In genomic region chr4:81214518-81215218, GRCh38 we compare ENCODE assay signal across 8 cellular contexts. TPM values are rescaled to one million over a fixed set of nuclear protein-coding genes. Genes with fewer than 3 reads are reported as not detected.
A peak's percentile ranks its signal among the peaks of the same experiment; 100 is the strongest.
DNase-seq lines count a peak whose midpoint lies in the region; ATAC-seq lines count a peak whose summit lies in the region.

No MANE protein-coding gene starts in this region.

- H3K27me3 Mint-ChIP-seq in activated CD4-positive, alpha-beta T cell treated with anti-CD3 and anti-CD28 coated beads, Interleukin-2, amount 10 ng/mL, durations not matched to agents 24 days and 14 days: peaks cover 43% of the 10 kb centered on the region
- H3K27me3 Mint-ChIP-seq in activated naive CD8-positive, alpha-beta T cell treated with anti-CD3 and anti-CD28 coated beads, Interleukin-2, amount 10 ng/mL, durations not matched to agents 7 days and 5 days: peaks cover 35% of the 10 kb centered on the region
- H3K27me3 Mint-ChIP-seq in stimulated activated memory B cell treated with anti-CD40 and anti-IgM and Interleukin-4, amounts not matched to agents 10 μg/mL and 1 μg/mL and 100 μg/mL, for 72 hours: peaks cover 20% of the 10 kb centered on the region

- no peaks in the 10 kb centered on the region for H3K9me3 Mint-ChIP-seq in activated CD4-positive, alpha-beta T cell treated with anti-CD3 and anti-CD28 coated beads, Interleukin-2, amount 10 ng/mL, durations not matched to agents 24 days and 14 days
- no peaks in the 10 kb centered on the region for H3K9me3 Mint-ChIP-seq in activated naive CD8-positive, alpha-beta T cell treated with anti-CD3 and anti-CD28 coated beads, Interleukin-2, amount 10 ng/mL, durations not matched to agents 7 days and 5 days
- peaks cover 2% of the 10 kb centered on the region for H3K9me3 Mint-ChIP-seq in stimulated activated memory B cell treated with anti-CD40 and anti-IgM and Interleukin-4, amounts not matched to agents 10 μg/mL and 1 μg/mL and 100 μg/mL, for 72 hours

- POLR2A ChIA-PET in activated naive CD8-positive, alpha-beta T cell treated with anti-CD3 and anti-CD28 coated beads, Interleukin-2, amount 10 ng/mL, durations not matched to agents 7 days and 5 days (lab: Charles Lee): no interaction called here

- H3K4me3 ChIP-seq in iPS-18c (ENCODE audit: insufficient read depth, low read depth, low read length): peak overlapping the region; percentile 67

- no peak overlapping the region for H3K27ac Mint-ChIP-seq in activated CD4-positive, alpha-beta T cell treated with anti-CD3 and anti-CD28 coated beads, Interleukin-2, amount 10 ng/mL, durations not matched to agents 24 days and 14 days
- H3K27ac Mint-ChIP-seq in activated naive CD8-positive, alpha-beta T cell treated with anti-CD3 and anti-CD28 coated beads, Interleukin-2, amount 10 ng/mL, durations not matched to agents 7 days and 5 days: no peak overlapping the region
- H3K27ac Mint-ChIP-seq in stimulated activated memory B cell treated with anti-CD40 and anti-IgM and Interleukin-4, amounts not matched to agents 10 μg/mL and 1 μg/mL and 100 μg/mL, for 72 hours: no peak overlapping the region

- H3K36me3 Mint-ChIP-seq in activated CD4-positive, alpha-beta T cell treated with anti-CD3 and anti-CD28 coated beads, Interleukin-2, amount 10 ng/mL, durations not matched to agents 24 days and 14 days (ENCODE audit: low read depth): no peaks in the 10 kb centered on the region
- no peaks in the 10 kb centered on the region for H3K36me3 Mint-ChIP-seq in activated naive CD8-positive, alpha-beta T cell treated with anti-CD3 and anti-CD28 coated beads, Interleukin-2, amount 10 ng/mL, durations not matched to agents 7 days and 5 days
- H3K36me3 Mint-ChIP-seq in stimulated activated memory B cell treated with anti-CD40 and anti-IgM and Interleukin-4, amounts not matched to agents 10 μg/mL and 1 μg/mL and 100 μg/mL, for 72 hours: no peaks in the 10 kb centered on the region

- DNase-seq in activated CD4-positive, alpha-beta T cell treated with anti-CD3 and anti-CD28 coated beads, Interleukin-2, amount 10 ng/mL, durations not matched to agents 24 days and 14 days: peak; percentile 55
- DNase-seq in activated CD4-positive, alpha-beta T cell treated with anti-CD3 and anti-CD28 coated beads for 4 hours: no peak
- peak; percentile 38 for DNase-seq in activated naive CD8-positive, alpha-beta T cell treated with anti-CD3 and anti-CD28 coated beads, Interleukin-2, amount 10 ng/mL, durations not matched to agents 7 days and 5 days
- DNase-seq in 8988T: no peak
- DNase-seq in NCI-H2196 treated with DMSO at 0.1 percent for 48 hours (lab: John Stamatoyannopoulos, UW; ENCODE audit: unreplicated experiment): no peak
- no peak for DNase-seq in NCI-H1436 (lab: John Stamatoyannopoulos, UW)

- peak overlapping the region; percentile 77 for H3K4me3 Mint-ChIP-seq in activated CD4-positive, alpha-beta T cell treated with anti-CD3 and anti-CD28 coated beads, Interleukin-2, amount 10 ng/mL, durations not matched to agents 24 days and 14 days
- no peak overlapping the region for H3K4me3 Mint-ChIP-seq in activated naive CD8-positive, alpha-beta T cell treated with anti-CD3 and anti-CD28 coated beads, Interleukin-2, amount 10 ng/mL, durations not matched to agents 7 days and 5 days
- peak overlapping the region; percentile 40 for H3K4me3 Mint-ChIP-seq in stimulated activated memory B cell treated with anti-CD40 and anti-IgM and Interleukin-4, amounts not matched to agents 10 μg/mL and 1 μg/mL and 100 μg/mL, for 72 hours

- peak; percentile 42 for ATAC-seq in activated naive CD8-positive, alpha-beta T cell treated with anti-CD3 and anti-CD28 coated beads, Interleukin-2, amount 10 ng/mL, durations not matched to agents 7 days and 5 days (ENCODE audit: low read depth)
- ATAC-seq in stimulated activated memory B cell treated with anti-CD40 and anti-IgM and Interleukin-4, amounts not matched to agents 10 μg/mL and 1 μg/mL and 100 μg/mL, for 72 hours: peak; percentile 48

- peaks cover 6% of the 10 kb centered on the region for H3K4me1 Mint-ChIP-seq in activated CD4-positive, alpha-beta T cell treated with anti-CD3 and anti-CD28 coated beads, Interleukin-2, amount 10 ng/mL, durations not matched to agents 24 days and 14 days
- peaks cover 8% of the 10 kb centered on the region for H3K4me1 Mint-ChIP-seq in activated naive CD8-positive, alpha-beta T cell treated with anti-CD3 and anti-CD28 coated beads, Interleukin-2, amount 10 ng/mL, durations not matched to agents 7 days and 5 days
- peaks cover 4% of the 10 kb centered on the region for H3K4me1 Mint-ChIP-seq in stimulated activated memory B cell treated with anti-CD40 and anti-IgM and Interleukin-4, amounts not matched to agents 10 μg/mL and 1 μg/mL and 100 μg/mL, for 72 hours

- H3K9me3 ChIP-seq in iPS-18c (ENCODE audit: control insufficient read depth, insufficient read depth, low read length): peaks cover 4% of the 10 kb centered on the region

- intact Hi-C loops in activated CD4-positive, alpha-beta T cell treated with anti-CD3 and anti-CD28 coated beads, Interleukin-2, amount 10 ng/mL, durations not matched to agents 24 days and 14 days (cut with micrococcal nuclease): no loop called here

RNA-seq across cellular contexts. Expression of gene PRKG2, which starts 0.4 kb away (rescaled TPM):
- total RNA-seq in activated CD4-positive, alpha-beta T cell treated with anti-CD3 and anti-CD28 coated beads, Interleukin-2, amount 10 ng/mL, durations not matched to agents 24 days and 14 days: 0.07 and 0.12 TPM in 2 replicates
- total RNA-seq in activated naive CD8-positive, alpha-beta T cell treated with anti-CD3 and anti-CD28 coated beads, Interleukin-2, amount 10 ng/mL, durations not matched to agents 7 days and 5 days: 1 to 10 TPM; 1.1 to 1.2 TPM

Comparison
In these comparisons a context has a peak if more than half of its experiments do, and no peak if none do; other contexts are left out.
1. DNase-seq: peak in activated CD4-positive, alpha-beta T cell treated with anti-CD3 and anti-CD28 coated beads, Interleukin-2, amount 10 ng/mL, durations not matched to agents 24 days and 14 days (single experiment) and activated naive CD8-positive, alpha-beta T cell treated with anti-CD3 and anti-CD28 coated beads, Interleukin-2, amount 10 ng/mL, durations not matched to agents 7 days and 5 days (single experiment); none in activated CD4-positive, alpha-beta T cell treated with anti-CD3 and anti-CD28 coated beads for 4 hours (0 of 2), 8988T (single experiment), NCI-H2196 treated with DMSO at 0.1 percent for 48 hours (single experiment) and NCI-H1436 (single experiment).